In genomic region chr15:43511012-43511885, GRCh38 we compare ENCODE assay signal across 2 cellular contexts.
A peak's percentile ranks its signal among the peaks of the same experiment; 100 is the strongest.
TF ChIP-seq lines count a peak whose summit lies in the region.

No MANE protein-coding gene starts in this region.

TF ChIP-seq in IMR-90, 13 proteins besides CTCF, POLR2A, EP300 and RAD21:
- TF ChIP-seq USF2 (IDR thresholded peaks at IDR 0.05; ENCODE audit: low read depth, low read length) = no peak
- TF ChIP-seq BHLHE40 (IDR thresholded peaks at IDR 0.05; ENCODE audit: low read depth, low read length) = no peak
- TF ChIP-seq MAFK (IDR thresholded peaks at IDR 0.05; ENCODE audit: low read depth, low read length) = no peak
- TF ChIP-seq RCOR1 (IDR thresholded peaks at IDR 0.05; ENCODE audit: insufficient replicate concordance, low read length) = no peak
- no peak for TF ChIP-seq RFX5 (IDR thresholded peaks at IDR 0.05; ENCODE audit: low read depth, low read length)
- no peak for TF ChIP-seq FOS (IDR thresholded peaks at IDR 0.05; ENCODE audit: low read depth, low read length)
- no peak for TF ChIP-seq NFE2L2 (IDR thresholded peaks at IDR 0.05; ENCODE audit: low read depth, low read length)
- no peak for TF ChIP-seq MXI1 (IDR thresholded peaks at IDR 0.05; ENCODE audit: borderline replicate concordance, low read depth, low read length)
- no peak; the same call in 1 of the 2 replicates for TF ChIP-seq MAZ (IDR thresholded peaks at IDR 0.05; ENCODE audit: borderline replicate concordance, low read depth, low read length)
- no peak for TF ChIP-seq CHD1 (IDR thresholded peaks at IDR 0.05; ENCODE audit: low read depth, low read length)
- no peak for TF ChIP-seq CEBPB (IDR thresholded peaks at IDR 0.05; ENCODE audit: low read depth, low read length)
- TF ChIP-seq ELK1 (IDR thresholded peaks at IDR 0.05; ENCODE audit: borderline replicate concordance, low read depth, low read length) = no peak
- TF ChIP-seq SMC3 (IDR thresholded peaks at IDR 0.05; ENCODE audit: low read depth, low read length) = no peak

TF ChIP-seq in endothelial cell of umbilical vein, 7 proteins besides CTCF, POLR2A, EP300 and RAD21:
- TF ChIP-seq FOS (IDR thresholded peaks at IDR 0.05; ENCODE audit: borderline replicate concordance, insufficient read depth, low read length) = no peak
- TF ChIP-seq POLR2AphosphoS5 (IDR thresholded peaks at IDR 0.05; ENCODE audit: insufficient read depth, low read depth, low read length) = no peak
- TF ChIP-seq MAX (IDR thresholded peaks at IDR 0.05; ENCODE audit: insufficient read depth, insufficient read length) = peak; percentile 0
- TF ChIP-seq EZH2 (IDR thresholded peaks at IDR 0.05; ENCODE audit: borderline replicate concordance, low read depth, low read length, severe bottlenecking) = no peak
- no peak for TF ChIP-seq JUN (IDR thresholded peaks at IDR 0.05; ENCODE audit: borderline replicate concordance, insufficient read depth, insufficient read length, low read depth)
- no peak for TF ChIP-seq GATA2 (IDR thresholded peaks at IDR 0.05; ENCODE audit: insufficient read depth, insufficient read length, low read depth, low read length)
